ENCODE assay signal across 28 cellular contexts in genomic region chr15:101178414-101178813, GRCh38.
DNase-seq lines count a peak whose midpoint lies in the region; ATAC-seq, FAIRE-seq and TF ChIP-seq lines count a peak whose summit lies in the region.
"Had no signal": no experiment of that assay in that cellular context is flagged by ENCODE, and none has a peak within 500 bp of the region (broad histone marks: within the 10 kb centered on the region; RNA-seq: fewer than 3 reads in every experiment).

No MANE protein-coding gene starts in this region.

- H3K9me1 ChIP-seq in keratinocyte (ENCODE audit: control insufficient read depth, extremely low read depth, insufficient read depth, low read length), result no peaks in the 10 kb centered on the region

- peaks cover 35% of the 10 kb centered on the region for H3K79me2 ChIP-seq in keratinocyte (ENCODE audit: control insufficient read depth, insufficient read depth, low read length)

- H3K4me3 ChIP-seq in SK-N-MC (no peak overlapping the region), keratinocyte (ENCODE audit: control insufficient read depth in 2 of 3, extremely low read depth in 1 of 3, insufficient read depth in 2 of 3, low read depth in 1 of 3, low read length in 3 of 3) (peak overlapping the region in 2 of 3 experiments; percentile 13 to 24), suprapubic skin (no peak overlapping the region)
- H3K4me3 ChIP-seq: A549, gastroesophageal sphincter, ovary had no signal

- H3K4me1 ChIP-seq in keratinocyte (ENCODE audit: control insufficient read depth, extremely low read depth, insufficient read depth, low read length) (peaks cover 57% of the 10 kb centered on the region), suprapubic skin (peaks cover 71% of the 10 kb centered on the region)

- peak overlapping the region; percentile 17 for H3K27ac ChIP-seq in SK-N-MC
- H3K27ac ChIP-seq in keratinocyte (ENCODE audit: control insufficient read depth, insufficient read depth, low read length), result peak overlapping the region; percentile 69
- H3K27ac ChIP-seq in suprapubic skin, result peak overlapping the region; percentile 62
- H3K27ac ChIP-seq: A549, ovary had no signal

- CTCF ChIA-PET in activated CD8-positive, alpha-beta memory T cell treated with anti-CD3 and anti-CD28 coated beads, Interleukin-2, amount 10 ng/mL, durations not matched to agents 7 days and 5 days (lab: Charles Lee), result interaction anchor here (1.2 kb wide), 1 partner anchor 80 kb away, joined by 3 read pairs; no protein-coding TSS in a partner anchor

- H3K27ac Mint-ChIP-seq in activated CD8-positive, alpha-beta memory T cell treated with anti-CD3 and anti-CD28 coated beads, Interleukin-2, amount 10 ng/mL, durations not matched to agents 7 days and 5 days, result no peak overlapping the region

- H3K9me3 ChIP-seq in SK-N-MC (ENCODE audit: low read depth, low read length), result no peaks in the 10 kb centered on the region
- no peaks in the 10 kb centered on the region for H3K9me3 ChIP-seq in keratinocyte (ENCODE audit: control insufficient read depth, low read depth, low read length)
- H3K9me3 ChIP-seq in suprapubic skin, result no peaks in the 10 kb centered on the region
- H3K9me3 ChIP-seq: A549, gastroesophageal sphincter, ovary had no signal

- H3K36me3 ChIP-seq in SK-N-MC (ENCODE audit: insufficient read depth, low read length) (peaks cover 14% of the 10 kb centered on the region), keratinocyte (ENCODE audit: control insufficient read depth in 2 of 2, extremely low read depth in 1 of 2, insufficient read depth in 2 of 2, low read length in 2 of 2) (peaks cover 3 to 16% of the 10 kb centered on the region in 2 experiments), suprapubic skin (peaks cover 12% of the 10 kb centered on the region)
- H3K36me3 ChIP-seq: ovary had no signal

- TF ChIP-seq EP300 in suprapubic skin (IDR thresholded peaks at IDR 0.05), result no peak

- H3K4me3 Mint-ChIP-seq in activated CD8-positive, alpha-beta memory T cell treated with anti-CD3 and anti-CD28 coated beads, Interleukin-2, amount 10 ng/mL, durations not matched to agents 7 days and 5 days, result no peak overlapping the region
- H3K4me3 Mint-ChIP-seq: CD8-positive, alpha-beta memory T cell; nephron progenitor cell had no signal

- no peak for FAIRE-seq in keratinocyte (lab: Jason Lieb, UNC)
- FAIRE-seq: A549, GM19239, H54, urothelium cell line had no signal

- H3K27me3 ChIP-seq in keratinocyte (ENCODE audit: control insufficient read depth, extremely low read depth, insufficient read depth, low read length) (no peaks in the 10 kb centered on the region), suprapubic skin (no peaks in the 10 kb centered on the region)
- H3K27me3 ChIP-seq: gastroesophageal sphincter, ovary had no signal

- no peak for TF ChIP-seq POLR2A in suprapubic skin (IDR thresholded peaks at IDR 0.05)

- peak overlapping the region; percentile 9 for H2AFZ ChIP-seq in keratinocyte (ENCODE audit: control insufficient read depth, low read length)

- WGBS in suprapubic skin, result 77% methylated on average over 15 of the region's 15 CpGs

- peaks cover 48% of the 10 kb centered on the region for H3K4me1 Mint-ChIP-seq in activated CD8-positive, alpha-beta memory T cell treated with anti-CD3 and anti-CD28 coated beads, Interleukin-2, amount 10 ng/mL, durations not matched to agents 7 days and 5 days

- H3K4me2 ChIP-seq in keratinocyte (ENCODE audit: control insufficient read depth, extremely low read depth, insufficient read depth, low read depth, low read length), result peak overlapping the region; percentile 78
- H3K4me2 ChIP-seq: A549 had no signal

- DNase-seq in activated CD8-positive, alpha-beta memory T cell treated with anti-CD3 and anti-CD28 coated beads for 24 hours, result peak; percentile 32
- DNase-seq in activated CD8-positive, alpha-beta memory T cell treated with anti-CD3 and anti-CD28 coated beads, Interleukin-2, amount 10 ng/mL, durations not matched to agents 7 days and 5 days, result no peak
- DNase-seq in SK-N-MC (ENCODE audit: low read depth, low spot score) (no peak), keratinocyte (ENCODE audit: low read depth, low spot score) (no peak), suprapubic skin (ENCODE audit: low spot score in 2 of 2) (peak; percentile 59 to 65)
- DNase-seq: activated CD4-positive, alpha-beta T cell treated with anti-CD3 and anti-CD28 coated beads for 4 hours; CD8-positive, alpha-beta memory T cell; cerebellar nuclear complex; EL; hypothalamus; KBM-7; left colon; NCI-H1092 treated with DMSO at 0.1 percent for 48 hours; NCI-H187 treated with DMSO at 0.1 percent for 48 hours; NCI-H526 treated with DMSO at 0.1 percent for 48 hours; nephron progenitor cell; ovary; retina; stimulated activated naive CD4-positive, alpha-beta T cell had no signal

- no peaks in the 10 kb centered on the region for H3K9me3 Mint-ChIP-seq in activated CD8-positive, alpha-beta memory T cell treated with anti-CD3 and anti-CD28 coated beads, Interleukin-2, amount 10 ng/mL, durations not matched to agents 7 days and 5 days (ENCODE audit: low read depth)
- H3K9me3 Mint-ChIP-seq: CD8-positive, alpha-beta memory T cell had no signal

- no peak for ATAC-seq in activated CD8-positive, alpha-beta memory T cell treated with anti-CD3 and anti-CD28 coated beads, Interleukin-2, amount 10 ng/mL, durations not matched to agents 7 days and 5 days
- no peak for ATAC-seq in GM19397 (IDR thresholded peaks at IDR 0.05; ENCODE audit: unreplicated experiment)
- no peak for ATAC-seq in HG03025 (IDR thresholded peaks at IDR 0.05; ENCODE audit: low FRiP score, unreplicated experiment)
- no peak for ATAC-seq in GM19455 (IDR thresholded peaks at IDR 0.05; ENCODE audit: unreplicated experiment)
- ATAC-seq: A549, gastroesophageal sphincter, left colon, Right ventricle myocardium inferior had no signal

- dilution Hi-C loops in keratinocyte (cut with MboI; ENCODE audit: extremely low pct_ligation_motif_present, low sequenced_read_pairs), result no loop called here

- H3K27me3 Mint-ChIP-seq in activated CD8-positive, alpha-beta memory T cell treated with anti-CD3 and anti-CD28 coated beads, Interleukin-2, amount 10 ng/mL, durations not matched to agents 7 days and 5 days, result no peaks in the 10 kb centered on the region
- H3K27me3 Mint-ChIP-seq: CD8-positive, alpha-beta memory T cell had no signal

- H3K36me3 Mint-ChIP-seq in activated CD8-positive, alpha-beta memory T cell treated with anti-CD3 and anti-CD28 coated beads, Interleukin-2, amount 10 ng/mL, durations not matched to agents 7 days and 5 days, result peaks cover 66% of the 10 kb centered on the region

- no peak overlapping the region for H3K9ac ChIP-seq in SK-N-MC (ENCODE audit: insufficient read length)
- H3K9ac ChIP-seq in keratinocyte (ENCODE audit: control insufficient read depth, extremely low read depth, insufficient read depth, low read length), result peak overlapping the region; percentile 40

- H4K20me1 ChIP-seq in keratinocyte (ENCODE audit: control insufficient read depth, extremely low read depth, insufficient read depth, low read length), result no peaks in the 10 kb centered on the region

- TF ChIP-seq CTCF in keratinocyte (optimal IDR thresholded peaks at IDR 0.05 in 1 of 3, IDR thresholded peaks at IDR 0.05 in 1 of 3, conservative IDR thresholded peaks at IDR 0.05 in 1 of 3; ENCODE audit: extremely low read depth in 1 of 3, insufficient read depth in 2 of 3, low read length in 3 of 3), result no peak
- TF ChIP-seq CTCF in suprapubic skin (IDR thresholded peaks at IDR 0.05), result no peak

Comparison
In these comparisons a context has a peak if more than half of its experiments do, and no peak if none do; other contexts are left out.
1. DNase-seq: peak in activated CD8-positive, alpha-beta memory T cell treated with anti-CD3 and anti-CD28 coated beads for 24 hours (single experiment) and suprapubic skin (2 of 2); none in activated CD8-positive, alpha-beta memory T cell treated with anti-CD3 and anti-CD28 coated beads, Interleukin-2, amount 10 ng/mL, durations not matched to agents 7 days and 5 days (single experiment), SK-N-MC (single experiment) and keratinocyte (single experiment).
2. H3K27ac ChIP-seq: peak in every context shown above with its lines; median percentile 69 in keratinocyte; 62 in suprapubic skin; 17 in SK-N-MC.
3. H3K4me3 ChIP-seq: peak in keratinocyte (2 of 3); none in SK-N-MC (single experiment) and suprapubic skin (single experiment).